In genomic region chr3:170221924-170222646, GRCh38 we compare ENCODE assay signal across 8 cellular contexts. TPM values are rescaled to one million over a fixed set of nuclear protein-coding genes. Genes with fewer than 3 reads are reported as not detected.
A peak's percentile ranks its signal among the peaks of the same experiment; 100 is the strongest.
DNase-seq lines count a peak whose midpoint lies in the region; ATAC-seq and TF ChIP-seq lines count a peak whose summit lies in the region.

Gene PRKCI, plus strand, starts transcription at chr3:170222424. Its CDS starts 246 bp downstream, at chr3:170222670.

- H3K36me3 Mint-ChIP-seq in activated CD8-positive, alpha-beta T cell treated with anti-CD3 and anti-CD28 coated beads for 36 hours (ENCODE audit: low read depth): no peaks in the 10 kb centered on the region

- CTCF ChIA-PET in activated CD8-positive, alpha-beta T cell treated with anti-CD3 and anti-CD28 coated beads for 36 hours (lab: Charles Lee): interaction anchor here (1.4 to 2.0 kb wide), 2 partner anchors 40 to 153 kb away, joined by 4 read pairs; partner anchors contain the start of gene PHC3

- H3K4me1 Mint-ChIP-seq in activated CD8-positive, alpha-beta T cell treated with anti-CD3 and anti-CD28 coated beads for 36 hours (ENCODE audit: low read depth): peaks cover 27% of the 10 kb centered on the region

- peak within 1 kb of the TSS; percentile 94 for H3K27ac Mint-ChIP-seq in activated CD8-positive, alpha-beta T cell treated with anti-CD3 and anti-CD28 coated beads for 36 hours

- intact Hi-C loops in activated CD8-positive, alpha-beta T cell treated with anti-CD3 and anti-CD28 coated beads for 36 hours (cut with micrococcal nuclease): no loop called here
- intact Hi-C loops in lower leg skin (cut with DNase I; ENCODE audit: low total_unique reads): no loop called here

- 0 to 1% methylated on average over 28 to 48 of the region's 60 CpGs for WGBS in lower leg skin, 2 donors

- POLR2A ChIA-PET in activated CD8-positive, alpha-beta T cell treated with anti-CD3 and anti-CD28 coated beads for 36 hours (lab: Charles Lee): interaction anchor here (0.7 to 3.7 kb wide), 4 partner anchors 11 to 43 kb away, joined by 3 to 16 read pairs (median 3); partner anchors contain the start of gene PHC3

- H3K27me3 Mint-ChIP-seq in activated CD8-positive, alpha-beta T cell treated with anti-CD3 and anti-CD28 coated beads for 36 hours: no peaks in the 10 kb centered on the region

- TF ChIP-seq CTCF in activated CD8-positive, alpha-beta T cell treated with anti-CD3 and anti-CD28 coated beads for 36 hours (IDR thresholded peaks at IDR 0.05): no peak
- TF ChIP-seq CTCF in lower leg skin (IDR thresholded peaks at IDR 0.05): no peak

- DNase-seq in CD1c-positive myeloid dendritic cell (ENCODE audit: extremely low spot score) (peak; percentile 93), NCI-H82 treated with DMSO at 0.1 percent for 48 hours (lab: John Stamatoyannopoulos, UW; ENCODE audit: unreplicated experiment) (peak; percentile 92), ecto neural progenitor cell (ENCODE audit: low spot score) (peak; percentile 96), lower leg skin (ENCODE audit: low spot score in 2 of 2) (peak; percentile 92 to 98)
- peak; percentile 93 for DNase-seq in activated CD8-positive, alpha-beta T cell treated with anti-CD3 and anti-CD28 coated beads for 36 hours
- peak; percentile 83 to 87 for DNase-seq in stimulated activated CD4-positive, alpha-beta T cell treated with anti-CD3 and anti-CD28 coated beads, Interleukin-4, amount 100 ng/mL, for 48 hours (ENCODE audit: low read depth in 2 of 2)

- peak within 1 kb of the TSS; percentile 84 for H3K4me3 ChIP-seq in lower leg skin (ENCODE audit: low read depth, poor library complexity, severe bottlenecking)

- no peaks in the 10 kb centered on the region for H3K9me3 Mint-ChIP-seq in activated CD8-positive, alpha-beta T cell treated with anti-CD3 and anti-CD28 coated beads for 36 hours

- H3K4me3 Mint-ChIP-seq in activated CD8-positive, alpha-beta T cell treated with anti-CD3 and anti-CD28 coated beads for 36 hours: peak within 1 kb of the TSS; percentile 91

- TF ChIP-seq POLR2A in lower leg skin (IDR thresholded peaks at IDR 0.05): no peak

- ATAC-seq in GM19397 (IDR thresholded peaks at IDR 0.05; ENCODE audit: unreplicated experiment): peak; percentile 95
- ATAC-seq in HG03571 (IDR thresholded peaks at IDR 0.05; ENCODE audit: unreplicated experiment): peak; percentile 98
- peak; percentile 95 for ATAC-seq in activated CD8-positive, alpha-beta T cell treated with anti-CD3 and anti-CD28 coated beads for 36 hours

RNA-seq across cellular contexts. Expression of gene PRKCI, which starts in this region (rescaled TPM):
- total RNA-seq in activated CD8-positive, alpha-beta T cell treated with anti-CD3 and anti-CD28 coated beads for 36 hours: 10 to 100 TPM; 17.4 to 21.3 TPM
- total RNA-seq in lower leg skin: 100 to 1,000 TPM in 1 of 4 donors, 10 to 100 TPM in 3; 38.6 to 123 (median 50.2) TPM

Comparison
In these comparisons a context has a peak if more than half of its experiments do, and no peak if none do; other contexts are left out.
1. Peak in every context shown above with its lines: DNase-seq, ATAC-seq and H3K4me3 ChIP-seq.